Comparison of ENCODE assay signal across 8 cellular contexts in genomic region chr10:24723788-24724380, GRCh38. TPM values are rescaled to one million over a fixed set of nuclear protein-coding genes. Genes with fewer than 3 reads are reported as not detected.
DNase-seq lines count a peak whose midpoint lies in the region; ATAC-seq and TF ChIP-seq lines count a peak whose summit lies in the region.

ARHGAP21 (minus strand) TSS chr10:24723887; CDS start chr10:24721899, 1,988 bp downstream.

- H3K18ac ChIP-seq in neuronal stem cell (ENCODE audit: low read length): peak within 1 kb of the TSS; percentile 99

- intact Hi-C loops in upper lobe of right lung (cut with DNase I): no loop called here

- H2BK120ac ChIP-seq in neuronal stem cell (ENCODE audit: low read depth, low read length): peak within 1 kb of the TSS; percentile 41

- H3K9me3 Mint-ChIP-seq in activated naive CD4-positive, alpha-beta T cell treated with anti-CD3 and anti-CD28 coated beads, Interleukin-2, amount 50 U/mL, for 72 hours: no peaks in the 10 kb centered on the region

- peak within 1 kb of the TSS; percentile 17 for H4K8ac ChIP-seq in neuronal stem cell (ENCODE audit: low read depth, low read length)

- H3K9ac ChIP-seq in neuronal stem cell (ENCODE audit: low read depth, low read length, poor library complexity): peak within 1 kb of the TSS; percentile 92

- H2AFZ ChIP-seq in neuronal stem cell (ENCODE audit: low read length): peak within 1 kb of the TSS; percentile 91

- H3K27ac ChIP-seq in neuronal stem cell (replicated peaks; ENCODE audit: low read length) (peak within 1 kb of the TSS; percentile 92), upper lobe of right lung (peak within 1 kb of the TSS; percentile 95)

- H3K4me3 ChIP-seq in neuronal stem cell (ENCODE audit: low read length in 2 of 2): peak within 1 kb of the TSS; percentile 64 to 90
- H3K4me3 ChIP-seq in upper lobe of right lung: peak within 1 kb of the TSS; percentile 85

- H3K36me3 ChIP-seq in neuronal stem cell (replicated peaks in 1 of 2; ENCODE audit: control insufficient read depth in 2 of 2, insufficient read depth in 2 of 2, low read length in 2 of 2) (peaks cover 0 to 30% of the 10 kb centered on the region in 2 donors), upper lobe of right lung (no peaks in the 10 kb centered on the region)

- peak within 1 kb of the TSS; percentile 66 for H3K4ac ChIP-seq in neuronal stem cell (ENCODE audit: low read length)

- H2AK5ac ChIP-seq in neuronal stem cell (ENCODE audit: low read depth, low read length): peak within 1 kb of the TSS; percentile 47

- no CpG with 5 or more reads among the region's 46 CpGs for WGBS in neuronal stem cell (ENCODE audit: extremely low coverage in 2 of 2, insufficient read length in 2 of 2, insufficient replicate concordance in 1 of 2), 2 donors

- H2BK12ac ChIP-seq in neuronal stem cell (ENCODE audit: low read length): no peak within 1 kb of the TSS

- H2BK15ac ChIP-seq in neuronal stem cell (ENCODE audit: low read length): peak within 1 kb of the TSS; percentile 92

- peak within 1 kb of the TSS; percentile 97 for H3K14ac ChIP-seq in neuronal stem cell (ENCODE audit: low read length)

- peak within 1 kb of the TSS; percentile 30 for H4K91ac ChIP-seq in neuronal stem cell (ENCODE audit: low read depth, low read length, poor library complexity)

- DNase-seq in AG08395 (ENCODE audit: low spot score): peak; percentile 66
- peak; percentile 47 to 61 for DNase-seq in activated naive CD4-positive, alpha-beta T cell treated with anti-CD3 and anti-CD28 coated beads, Interleukin-2, amount 50 U/mL, for 72 hours (ENCODE audit: low spot score in 2 of 2)
- DNase-seq in globus pallidus (ENCODE audit: low spot score): peak; percentile 83
- DNase-seq in neuronal stem cell (ENCODE audit: low spot score): peak; percentile 55
- DNase-seq in upper lobe of right lung: peak; percentile 85

- H3K79me1 ChIP-seq in neuronal stem cell (ENCODE audit: low read depth, low read length): peaks cover 2% of the 10 kb centered on the region

- peaks cover 8 to 15% of the 10 kb centered on the region in 2 donors for H3K4me1 ChIP-seq in neuronal stem cell (ENCODE audit: control insufficient read depth in 2 of 2, insufficient read depth in 1 of 2, low read depth in 1 of 2, low read length in 2 of 2)
- H3K4me1 ChIP-seq in upper lobe of right lung: peaks cover 14% of the 10 kb centered on the region

- no peak for TF ChIP-seq CTCF in upper lobe of right lung (IDR thresholded peaks at IDR 0.05)

- no peaks in the 10 kb centered on the region for H3K27me3 ChIP-seq in neuronal stem cell (ENCODE audit: control insufficient read depth in 3 of 3, insufficient read depth in 3 of 3, low read depth in 1 of 3, low read length in 3 of 3)
- H3K27me3 ChIP-seq in upper lobe of right lung: no peaks in the 10 kb centered on the region

- H3K9me3 ChIP-seq in neuronal stem cell (replicated peaks in 1 of 2; ENCODE audit: control insufficient read depth in 2 of 2, insufficient read depth in 1 of 2, low read depth in 1 of 2, low read length in 2 of 2) (no peaks in the 10 kb centered on the region), upper lobe of right lung (no peaks in the 10 kb centered on the region)

- peak within 1 kb of the TSS; percentile 91 for H3K4me2 ChIP-seq in neuronal stem cell (ENCODE audit: insufficient read depth, low read length, poor library complexity, severe bottlenecking)

- H3K23ac ChIP-seq in neuronal stem cell (ENCODE audit: low read depth, low read length, poor library complexity): peak within 1 kb of the TSS; percentile 98

- H2BK5ac ChIP-seq in neuronal stem cell (ENCODE audit: low read length): peak within 1 kb of the TSS; percentile 96

- H3K27ac Mint-ChIP-seq in activated naive CD4-positive, alpha-beta T cell treated with anti-CD3 and anti-CD28 coated beads, Interleukin-2, amount 50 U/mL, for 72 hours: peak within 1 kb of the TSS; percentile 85 to 88

- ATAC-seq in GM18508 (IDR thresholded peaks at IDR 0.05; ENCODE audit: insufficient read depth, unreplicated experiment): peak; percentile 1
- peak; percentile 14 for ATAC-seq in HG03196 (IDR thresholded peaks at IDR 0.05; ENCODE audit: unreplicated experiment)
- peak; percentile 16 to 28 for ATAC-seq in activated naive CD4-positive, alpha-beta T cell treated with anti-CD3 and anti-CD28 coated beads, Interleukin-2, amount 50 U/mL, for 72 hours
- peak; percentile 60 for ATAC-seq in upper lobe of right lung

- H3K36me3 Mint-ChIP-seq in activated naive CD4-positive, alpha-beta T cell treated with anti-CD3 and anti-CD28 coated beads, Interleukin-2, amount 50 U/mL, for 72 hours: peaks cover 0 to 10% of the 10 kb centered on the region in 2 donors

TF ChIP-seq in PFSK-1, 5 proteins besides CTCF, POLR2A, EP300 and RAD21:
- TF ChIP-seq SIN3A (IDR thresholded peaks at IDR 0.05; ENCODE audit: borderline replicate concordance, insufficient read depth, low read length): peak; percentile 58; the same call in 1 of the 2 replicates
- 0 out of 2 replicates have a peak, but pooled peaks have one; percentile 17 for TF ChIP-seq TAF1 (IDR thresholded peaks at IDR 0.05; ENCODE audit: borderline replicate concordance, insufficient read depth, low read length)
- TF ChIP-seq FOXP2 (optimal IDR thresholded peaks at IDR 0.05; ENCODE audit: borderline replicate concordance, extremely low read depth, extremely low read length, insufficient read depth): no peak

RNA-seq across cellular contexts. Expression of gene ARHGAP21, which starts in this region (rescaled TPM):
- 23.6 TPM for polyA plus RNA-seq in PFSK-1 (2012; ENCODE audit: insufficient read length, low read depth)
- total RNA-seq in activated naive CD4-positive, alpha-beta T cell treated with anti-CD3 and anti-CD28 coated beads, Interleukin-2, amount 50 U/mL, for 72 hours: 10 to 100 TPM; 18.4 to 27.2 TPM
- polyA plus RNA-seq in neuronal stem cell (2013, experiment 1 of 2): 26.3 TPM
- 28.0 TPM for polyA plus RNA-seq in neuronal stem cell (2013, experiment 2 of 2)
- total RNA-seq in upper lobe of right lung: 85.0 TPM

Comparison
In these comparisons a context has a peak if more than half of its experiments do, and no peak if none do; other contexts are left out.
1. Peak in every context shown above with its lines: DNase-seq, ATAC-seq, H3K4me3 ChIP-seq and H3K27ac ChIP-seq.
2. ATAC-seq: peak in every context shown above with its lines; median percentile 60 in upper lobe of right lung; 22 in activated naive CD4-positive, alpha-beta T cell treated with anti-CD3 and anti-CD28 coated beads, Interleukin-2, amount 50 U/mL, for 72 hours; 14 in HG03196; 1 in GM18508.